ENCODE assay signal across 25 cellular contexts in genomic region chr10:75664968-75665367, GRCh38.
"Had no signal": no experiment of that assay in that cellular context is flagged by ENCODE, and none has a peak within 500 bp of the region (broad histone marks: within the 10 kb centered on the region; RNA-seq: fewer than 3 reads in every experiment).

No MANE protein-coding gene starts in this region.

- ATAC-seq: activated CD8-positive, alpha-beta T cell treated with anti-CD3 and anti-CD28 coated beads for 36 hours; activated T-cell treated with anti-CD3 and anti-CD28 coated beads, Interleukin-2, amount 50 U/mL, for 72 hours; activated T-helper 17 cell treated with anti-CD3 and anti-CD28 coated beads, Interleukin-2, amount 50 U/mL, for 72 hours; Panc1 had no signal

- H3K27me3 ChIP-seq: cardiac muscle cell had no signal

- H3K9me3 ChIP-seq: SJSA1, SK-N-SH had no signal

- H3K27ac ChIP-seq: cardiac muscle cell, SJSA1 had no signal

- DNase-seq: activated CD4-positive, alpha-beta T cell treated with anti-CD3 and anti-CD28 coated beads, Interleukin-2, amount 10 ng/mL, durations not matched to agents 24 days and 14 days; activated CD4-positive, alpha-beta T cell treated with anti-CD3 and anti-CD28 coated beads, Interleukin-2, amount 50 U/mL, for 4 hours; activated CD8-positive, alpha-beta T cell treated with anti-CD3 and anti-CD28 coated beads for 36 hours; activated effector memory CD4-positive, alpha-beta T cell treated with anti-CD3 and anti-CD28 coated beads, Interleukin-2, amount 50 U/mL, for 16 hours; activated naive CD4-positive, alpha-beta T cell; activated naive CD4-positive, alpha-beta T cell treated with anti-CD3 and anti-CD28 coated beads, Interleukin-2, amount 50 U/mL, for 16 hours; activated naive CD8-positive, alpha-beta T cell treated with anti-CD3 and anti-CD28 coated beads for 36 hours; activated T-cell treated with anti-CD3 and anti-CD28 coated beads, Interleukin-2, amount 50 U/mL, for 1 hour; activated T-cell treated with anti-CD3 and anti-CD28 coated beads, Interleukin-2, amount 50 U/mL, for 72 hours; amniotic stem cell; aorta; Karpas-422; MV-4-11; NCI-H1092; NCI-H1436 treated with DMSO at 0.1 percent for 48 hours; NCI-H1694 treated with DMSO at 0.1 percent for 48 hours; NCI-H2029; NCI-H345; NCI-H524 treated with DMSO at 0.1 percent for 48 hours; SHP77; SK-N-SH had no signal

- H3K4me1 ChIP-seq: SJSA1 had no signal

- H3K4me3 ChIP-seq: cardiac muscle cell, SJSA1 had no signal

- H3K36me3 ChIP-seq: cardiac muscle cell, SJSA1 had no signal
